ENCODE assay signal across 1 cellular context in the genomic region with DNA sequence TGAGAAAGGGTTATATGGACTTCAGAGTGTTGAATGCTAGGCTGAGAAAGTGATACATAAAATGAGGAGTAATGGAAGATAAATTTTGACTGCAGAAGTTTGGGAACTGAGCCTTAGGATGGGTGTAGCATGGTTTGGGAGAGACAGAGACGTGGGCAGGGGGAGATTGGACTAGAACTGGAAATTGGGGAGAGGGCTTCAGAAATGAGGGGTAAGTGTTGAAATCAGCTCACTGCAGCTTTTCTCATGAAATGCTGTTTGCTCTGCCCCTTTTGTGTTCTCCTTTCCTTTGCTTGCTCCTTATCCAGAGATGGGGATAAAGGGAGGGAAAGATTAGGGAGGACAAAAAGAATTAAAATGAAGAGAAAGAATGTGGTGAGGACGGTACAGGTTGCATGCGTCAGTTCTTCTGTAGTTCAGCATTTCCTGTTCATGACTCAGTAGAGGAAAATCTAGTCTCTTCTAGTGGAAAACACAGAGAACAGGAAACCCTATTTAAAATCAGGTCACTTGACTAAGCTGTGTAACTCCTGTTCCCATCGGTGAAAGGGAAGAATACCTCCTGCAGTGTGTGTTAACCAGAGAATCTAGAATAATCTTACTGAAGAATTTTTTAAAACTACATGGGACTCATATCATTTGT.
A peak's percentile ranks its signal among the peaks of the same experiment; 100 is the strongest.
TF ChIP-seq lines count a peak whose summit lies in the region.

No MANE protein-coding gene starts in this region.

TF ChIP-seq in SK-N-SH, 30 proteins besides CTCF, POLR2A, EP300 and RAD21 (continued from another document):
- TF ChIP-seq, protein P1, sequence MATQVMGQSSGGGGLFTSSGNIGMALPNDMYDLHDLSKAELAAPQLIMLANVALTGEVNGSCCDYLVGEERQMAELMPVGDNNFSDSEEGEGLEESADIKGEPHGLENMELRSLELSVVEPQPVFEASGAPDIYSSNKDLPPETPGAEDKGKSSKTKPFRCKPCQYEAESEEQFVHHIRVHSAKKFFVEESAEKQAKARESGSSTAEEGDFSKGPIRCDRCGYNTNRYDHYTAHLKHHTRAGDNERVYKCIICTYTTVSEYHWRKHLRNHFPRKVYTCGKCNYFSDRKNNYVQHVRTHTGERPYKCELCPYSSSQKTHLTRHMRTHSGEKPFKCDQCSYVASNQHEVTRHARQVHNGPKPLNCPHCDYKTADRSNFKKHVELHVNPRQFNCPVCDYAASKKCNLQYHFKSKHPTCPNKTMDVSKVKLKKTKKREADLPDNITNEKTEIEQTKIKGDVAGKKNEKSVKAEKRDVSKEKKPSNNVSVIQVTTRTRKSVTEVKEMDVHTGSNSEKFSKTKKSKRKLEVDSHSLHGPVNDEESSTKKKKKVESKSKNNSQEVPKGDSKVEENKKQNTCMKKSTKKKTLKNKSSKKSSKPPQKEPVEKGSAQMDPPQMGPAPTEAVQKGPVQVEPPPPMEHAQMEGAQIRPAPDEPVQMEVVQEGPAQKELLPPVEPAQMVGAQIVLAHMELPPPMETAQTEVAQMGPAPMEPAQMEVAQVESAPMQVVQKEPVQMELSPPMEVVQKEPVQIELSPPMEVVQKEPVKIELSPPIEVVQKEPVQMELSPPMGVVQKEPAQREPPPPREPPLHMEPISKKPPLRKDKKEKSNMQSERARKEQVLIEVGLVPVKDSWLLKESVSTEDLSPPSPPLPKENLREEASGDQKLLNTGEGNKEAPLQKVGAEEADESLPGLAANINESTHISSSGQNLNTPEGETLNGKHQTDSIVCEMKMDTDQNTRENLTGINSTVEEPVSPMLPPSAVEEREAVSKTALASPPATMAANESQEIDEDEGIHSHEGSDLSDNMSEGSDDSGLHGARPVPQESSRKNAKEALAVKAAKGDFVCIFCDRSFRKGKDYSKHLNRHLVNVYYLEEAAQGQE (IDR thresholded peaks at IDR 0.05; ENCODE audit: low read depth, low read length), result no peak
- TF ChIP-seq MEF2A (IDR thresholded peaks at IDR 0.05; ENCODE audit: borderline replicate concordance, low read depth) (peak; percentile 64), EZH2phosphoT487 (IDR thresholded peaks at IDR 0.05; ENCODE audit: borderline replicate concordance, low read depth) (no peak), ELF1 (IDR thresholded peaks at IDR 0.05) (peak; percentile 55; the same call in 1 of the 2 replicates), MXI1 (IDR thresholded peaks at IDR 0.05; ENCODE audit: low read depth, low read length) (no peak), FOSL2 (IDR thresholded peaks at IDR 0.05; ENCODE audit: borderline replicate concordance, low read depth) (peak; percentile 97), MAX (IDR thresholded peaks at IDR 0.05; ENCODE audit: low read depth) (peak; percentile 27; the same call in 1 of the 2 replicates), TEAD4 (IDR thresholded peaks at IDR 0.05; ENCODE audit: borderline replicate concordance, insufficient read depth) (peak; percentile 92), FOXJ3 (CRISPR knock-in tag; IDR thresholded peaks at IDR 0.05) (no peak), SMC3 (IDR thresholded peaks at IDR 0.05; ENCODE audit: low read depth, low read length) (no peak), NRF1 (IDR thresholded peaks at IDR 0.05; ENCODE audit: low read depth, low read length) (no peak), SIN3A (IDR thresholded peaks at IDR 0.05; ENCODE audit: borderline replicate concordance, low read depth, low read length) (peak; percentile 68; the same call in 1 of the 2 replicates), TCF12 (IDR thresholded peaks at IDR 0.05) (peak; percentile 87), CHD2 (IDR thresholded peaks at IDR 0.05; ENCODE audit: low read length, partially characterized antibody) (no peak)
- TF ChIP-seq, protein P2, sequence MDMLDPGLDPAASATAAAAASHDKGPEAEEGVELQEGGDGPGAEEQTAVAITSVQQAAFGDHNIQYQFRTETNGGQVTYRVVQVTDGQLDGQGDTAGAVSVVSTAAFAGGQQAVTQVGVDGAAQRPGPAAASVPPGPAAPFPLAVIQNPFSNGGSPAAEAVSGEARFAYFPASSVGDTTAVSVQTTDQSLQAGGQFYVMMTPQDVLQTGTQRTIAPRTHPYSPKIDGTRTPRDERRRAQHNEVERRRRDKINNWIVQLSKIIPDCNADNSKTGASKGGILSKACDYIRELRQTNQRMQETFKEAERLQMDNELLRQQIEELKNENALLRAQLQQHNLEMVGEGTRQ (IDR thresholded peaks at IDR 0.05; ENCODE audit: borderline replicate concordance, low read depth, low read length), result no peak
